Comparison of ENCODE assay signal across 14 cellular contexts in the genomic region with DNA sequence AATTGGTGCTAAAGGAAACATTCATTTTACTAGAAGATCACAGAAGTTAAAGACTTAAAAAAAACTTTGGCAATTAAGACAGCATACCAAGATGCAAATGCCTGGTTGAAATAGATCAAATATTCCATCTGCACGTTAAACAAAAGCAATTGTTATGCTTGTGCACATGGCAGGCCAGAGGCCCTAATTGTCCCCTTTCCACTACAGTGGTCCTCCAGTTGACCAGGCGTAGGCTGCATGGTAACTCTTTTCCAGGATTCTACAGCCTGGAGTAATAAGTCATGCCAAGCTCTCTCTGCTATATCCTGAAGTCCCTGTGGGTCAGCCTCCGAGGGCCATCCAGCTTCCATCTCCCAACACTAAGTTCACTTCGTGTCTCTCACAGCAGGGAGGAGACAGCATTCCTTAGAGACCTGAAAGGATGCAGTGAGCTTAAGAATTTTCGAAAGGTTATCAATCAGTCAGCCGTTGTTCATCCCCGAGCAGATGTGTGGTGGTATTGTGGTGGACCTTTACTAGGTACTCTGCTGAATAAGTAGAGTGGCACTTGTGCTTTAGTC. TPM values are rescaled to one million over a fixed set of nuclear protein-coding genes. Genes with fewer than 3 reads are reported as not detected.
"Had no signal": no experiment of that assay in that cellular context is flagged by ENCODE, and none has a peak within 500 bp of the region (broad histone marks: within the 10 kb centered on the region; RNA-seq: fewer than 3 reads in every experiment).

No MANE protein-coding gene starts in this region.

RNA-seq across cellular contexts. Expression of a gene that starts 42.9 kb away (rescaled TPM):
- total RNA-seq: cardiac septum; dermis microvascular lymphatic vessel endothelial cell; esophagus mucosa; lung microvascular endothelial cell; mesenteric fat pad; naive thymus-derived CD8-positive, alpha-beta T cell; osteoblast; prostate gland; right atrium auricular region; sciatic nerve; subcutaneous adipose tissue; temporal lobe; thyroid gland had no signal
- polyA plus RNA-seq: naive thymus-derived CD8-positive, alpha-beta T cell; neural cell had no signal
